Comparison of ENCODE assay signal across 22 cellular contexts in genomic region chr10:128694532-128694931, GRCh38.
DNase-seq lines count a peak whose midpoint lies in the region; ATAC-seq, FAIRE-seq and TF ChIP-seq lines count a peak whose summit lies in the region.
"Had no signal": no experiment of that assay in that cellular context is flagged by ENCODE, and none has a peak within 500 bp of the region (broad histone marks: within the 10 kb centered on the region; RNA-seq: fewer than 3 reads in every experiment).

No MANE protein-coding gene starts in this region.

- no peak overlapping the region for H3K4ac ChIP-seq in H1 (replicated peaks; ENCODE audit: insufficient read length, low read depth, low read length)

- H3K36me3 Mint-ChIP-seq in activated CD4-positive, alpha-beta T cell treated with anti-CD3 and anti-CD28 coated beads, Interleukin-2, amount 10 ng/mL, durations not matched to agents 24 days and 14 days (ENCODE audit: low read depth) = no peaks in the 10 kb centered on the region
- H3K36me3 Mint-ChIP-seq in nephron progenitor cell (ENCODE audit: low read depth) = no peaks in the 10 kb centered on the region
- H3K36me3 Mint-ChIP-seq in activated T-cell treated with anti-CD3 and anti-CD28 coated beads, Interleukin-2, amount 50 U/mL, for 4 hours (ENCODE audit: insufficient read depth) = no peaks in the 10 kb centered on the region
- H3K36me3 Mint-ChIP-seq: CD14-positive monocyte; CD4-positive, alpha-beta memory T cell had no signal

- no peaks in the 10 kb centered on the region for H3K79me2 ChIP-seq in H1 (ENCODE audit: control insufficient read depth in 1 of 2, insufficient read depth in 2 of 2, low read length in 2 of 2)

- TF ChIP-seq RAD21 in H1 (IDR thresholded peaks at IDR 0.05 in 1 of 2, conservative IDR thresholded peaks at IDR 0.05 in 1 of 2; ENCODE audit: low read depth in 2 of 2, low read length in 2 of 2) = no peak

- H4K5ac ChIP-seq in H1 (ENCODE audit: insufficient read length, low read depth, low read length) = no peak overlapping the region

- POLR2A ChIA-PET in H1 (lab: Charles Lee; ENCODE audit: partially characterized antibody) = no interaction called here

- H2BK20ac ChIP-seq in H1 (ENCODE audit: low read length) = no peak overlapping the region

- H3K4me3 ChIP-seq in H1 (ENCODE audit: extremely low read depth in 1 of 4, insufficient read depth in 2 of 4, low read depth in 3 of 4, low read length in 4 of 4) = no peak overlapping the region
- H3K4me3 ChIP-seq: A549, BLaER1, GM12878 had no signal

- H3K4me1 Mint-ChIP-seq in activated CD4-positive, alpha-beta T cell treated with anti-CD3 and anti-CD28 coated beads, Interleukin-2, amount 10 ng/mL, durations not matched to agents 24 days and 14 days = no peaks in the 10 kb centered on the region
- peaks cover 34% of the 10 kb centered on the region for H3K4me1 Mint-ChIP-seq in nephron progenitor cell
- no peaks in the 10 kb centered on the region for H3K4me1 Mint-ChIP-seq in activated T-cell treated with anti-CD3 and anti-CD28 coated beads, Interleukin-2, amount 50 U/mL, for 4 hours (ENCODE audit: low read depth)
- H3K4me1 Mint-ChIP-seq: CD14-positive monocyte; CD4-positive, alpha-beta memory T cell had no signal

- H3K9ac ChIP-seq in H1 (replicated peaks in 1 of 4; ENCODE audit: extremely low read depth in 1 of 4, low read depth in 3 of 4, low read length in 3 of 4) = no peak overlapping the region
- H3K9ac ChIP-seq: BLaER1 had no signal

- H3K23me2 ChIP-seq in H1 (ENCODE audit: low read depth, low read length) = no peaks in the 10 kb centered on the region; the same call in 1 of the 2 replicates

- no peak overlapping the region for H3K14ac ChIP-seq in H1 (ENCODE audit: insufficient read length)

- H3K9me3 Mint-ChIP-seq in activated CD4-positive, alpha-beta T cell treated with anti-CD3 and anti-CD28 coated beads, Interleukin-2, amount 10 ng/mL, durations not matched to agents 24 days and 14 days = no peaks in the 10 kb centered on the region
- H3K9me3 Mint-ChIP-seq in nephron progenitor cell = no peaks in the 10 kb centered on the region
- H3K9me3 Mint-ChIP-seq in activated T-cell treated with anti-CD3 and anti-CD28 coated beads, Interleukin-2, amount 50 U/mL, for 4 hours = no peaks in the 10 kb centered on the region
- H3K9me3 Mint-ChIP-seq: CD14-positive monocyte had no signal

- no peak for TF ChIP-seq CTCF in H1 (IDR thresholded peaks at IDR 0.05; ENCODE audit: control extremely low read depth in 1 of 3, insufficient read depth in 1 of 3, low read depth in 1 of 3, low read length in 3 of 3)
- no peak for TF ChIP-seq CTCF in nephron progenitor cell (IDR thresholded peaks at IDR 0.05)

- no peak overlapping the region for H2BK15ac ChIP-seq in H1 (ENCODE audit: low read length)

- H3K27me3 Mint-ChIP-seq in activated CD4-positive, alpha-beta T cell treated with anti-CD3 and anti-CD28 coated beads, Interleukin-2, amount 10 ng/mL, durations not matched to agents 24 days and 14 days = no peaks in the 10 kb centered on the region
- no peaks in the 10 kb centered on the region for H3K27me3 Mint-ChIP-seq in nephron progenitor cell (ENCODE audit: low read depth, poor library complexity)
- peaks cover 2% of the 10 kb centered on the region for H3K27me3 Mint-ChIP-seq in activated T-cell treated with anti-CD3 and anti-CD28 coated beads, Interleukin-2, amount 50 U/mL, for 4 hours (ENCODE audit: low read depth)
- H3K27me3 Mint-ChIP-seq: CD4-positive, alpha-beta memory T cell had no signal

- FAIRE-seq in H1 (lab: Jason Lieb, UNC) = no peak
- FAIRE-seq: A549, GM12878, H54, HTR-8/SVneo had no signal

- no peak overlapping the region for H4K91ac ChIP-seq in H1 (replicated peaks; ENCODE audit: insufficient read length, low read length)

- H3K18ac ChIP-seq in H1 (ENCODE audit: extremely low read depth, low read length) = no peak overlapping the region

- CTCF ChIA-PET in H1 (lab: Charles Lee; ENCODE audit: partially characterized antibody) = interaction anchor here (1.8 kb wide), 1 partner anchor 31 kb away, joined by 5 read pairs; no protein-coding TSS in a partner anchor

- TF ChIP-seq POLR2A in H1 (IDR thresholded peaks at IDR 0.05; ENCODE audit: control extremely low read depth in 1 of 2, low read depth in 2 of 2, low read length in 2 of 2) = no peak

- H3K23ac ChIP-seq in H1 (ENCODE audit: insufficient read length) = no peak overlapping the region

- H4K20me1 ChIP-seq in H1 (replicated peaks in 1 of 2; ENCODE audit: control insufficient read depth in 1 of 2, insufficient read depth in 2 of 2, low read length in 2 of 2) = no peaks in the 10 kb centered on the region
- H4K20me1 ChIP-seq: BLaER1 had no signal

- H3K9me3 ChIP-seq in H1 (ENCODE audit: insufficient read depth in 2 of 2, low read depth in 1 of 2, low read length in 1 of 2) = no peaks in the 10 kb centered on the region
- H3K9me3 ChIP-seq: A549, BLaER1 had no signal

- H3K4me2 ChIP-seq in H1 (ENCODE audit: insufficient read depth in 1 of 2, low read depth in 2 of 2, low read length in 2 of 2) = no peak overlapping the region
- H3K4me2 ChIP-seq: A549, BLaER1 had no signal

- H3K56ac ChIP-seq in H1 (replicated peaks; ENCODE audit: insufficient read length, low read depth, low read length) = no peak overlapping the region

- peaks cover 0 to 18% (median 2%) of the 10 kb centered on the region in 4 experiments; a peak in 4 of 7 replicates for H3K4me1 ChIP-seq in H1 (replicated peaks in 1 of 4; ENCODE audit: control insufficient read depth in 3 of 4, insufficient read depth in 4 of 4, low read length in 3 of 4)
- H3K4me1 ChIP-seq: A549 had no signal

- H3K27ac Mint-ChIP-seq in activated CD4-positive, alpha-beta T cell treated with anti-CD3 and anti-CD28 coated beads, Interleukin-2, amount 10 ng/mL, durations not matched to agents 24 days and 14 days = no peak overlapping the region
- H3K27ac Mint-ChIP-seq in nephron progenitor cell = peak overlapping the region; percentile 45
- H3K27ac Mint-ChIP-seq: CD14-positive monocyte; CD4-positive, alpha-beta memory T cell; HFFc6 had no signal

- no peak overlapping the region for H2BK120ac ChIP-seq in H1 (replicated peaks; ENCODE audit: low read depth, low read length)

- 94% methylated on average over 19 of the region's 19 CpGs; no CpG with 5 or more reads in 1 of the 2 experiments for WGBS in H1 (ENCODE audit: extremely low coverage in 1 of 2, insufficient coverage in 1 of 2, insufficient read length in 1 of 2, insufficient replicate concordance in 2 of 2, low coverage in 1 of 2, low lambda C conversion rate in 2 of 2, missing lambda C conversion rate in 1 of 2), 2 experiments

- no peak overlapping the region for H3K4me3 Mint-ChIP-seq in activated CD4-positive, alpha-beta T cell treated with anti-CD3 and anti-CD28 coated beads, Interleukin-2, amount 10 ng/mL, durations not matched to agents 24 days and 14 days
- H3K4me3 Mint-ChIP-seq in nephron progenitor cell = no peak overlapping the region
- no peak overlapping the region for H3K4me3 Mint-ChIP-seq in activated T-cell treated with anti-CD3 and anti-CD28 coated beads, Interleukin-2, amount 50 U/mL, for 4 hours
- H3K4me3 Mint-ChIP-seq: CD14-positive monocyte; CD4-positive, alpha-beta memory T cell; HFFc6 had no signal

- intact Hi-C loops in activated CD4-positive, alpha-beta T cell treated with anti-CD3 and anti-CD28 coated beads, Interleukin-2, amount 10 ng/mL, durations not matched to agents 24 days and 14 days (cut with micrococcal nuclease) = no loop called here

- ATAC-seq in activated T-cell treated with anti-CD3 and anti-CD28 coated beads, Interleukin-2, amount 50 U/mL, for 4 hours = no peak
- ATAC-seq: A549, GM12878, HCT116 had no signal

- H3K27me3 ChIP-seq in H1 (replicated peaks in 1 of 4; ENCODE audit: control insufficient read depth in 3 of 4, extremely low read depth in 1 of 4, insufficient read depth in 3 of 4, low read length in 3 of 4) = no peaks in the 10 kb centered on the region
- H3K27me3 ChIP-seq: BLaER1 had no signal

- no peak overlapping the region; the same call in 1 of the 2 replicates for H4K8ac ChIP-seq in H1 (ENCODE audit: extremely low read depth, insufficient read depth, low read length)

- no peak overlapping the region for H2AK5ac ChIP-seq in H1 (ENCODE audit: low read depth, low read length)

- H3K36me3 ChIP-seq in H1 (ENCODE audit: control insufficient read depth in 2 of 4, insufficient read depth in 4 of 4, low read length in 3 of 4) = no peaks in the 10 kb centered on the region
- H3K36me3 ChIP-seq: BLaER1 had no signal

- TF ChIP-seq EP300 in H1 (IDR thresholded peaks at IDR 0.05; ENCODE audit: borderline replicate concordance in 1 of 2, low read depth in 2 of 2, low read length in 2 of 2) = no peak

- no peaks in the 10 kb centered on the region for H3K79me1 ChIP-seq in H1 (ENCODE audit: low read depth, low read length)

- H2BK12ac ChIP-seq in H1 (ENCODE audit: low read depth, low read length) = no peak overlapping the region

- H2BK5ac ChIP-seq in H1 (ENCODE audit: low read depth, low read length) = no peak overlapping the region

- no peak overlapping the region for H3K27ac ChIP-seq in H1 (ENCODE audit: low read depth, low read length)
- H3K27ac ChIP-seq: 22Rv1, A549, BLaER1 had no signal

- peak overlapping the region; percentile 27; the same call in 1 of the 2 replicates for H2AFZ ChIP-seq in H1 (ENCODE audit: low read length)

- peak; percentile 39 for DNase-seq in activated CD4-positive, alpha-beta T cell treated with anti-CD3 and anti-CD28 coated beads, Interleukin-2, amount 10 ng/mL, durations not matched to agents 24 days and 14 days
- no peak for DNase-seq in activated CD4-positive, alpha-beta T cell treated with anti-CD3 and anti-CD28 coated beads, Interleukin-2, amount 50 U/mL, for 4 hours
- no peak for DNase-seq in H1 (ENCODE audit: low read depth in 1 of 2, low spot score in 2 of 2)
- no peak for DNase-seq in nephron progenitor cell
- DNase-seq in SIG-M5 (lab: John Stamatoyannopoulos, UW) = no peak
- DNase-seq in DMS 273 (lab: John Stamatoyannopoulos, UW; ENCODE audit: unreplicated experiment) = no peak
- no peak for DNase-seq in activated T-cell treated with anti-CD3 and anti-CD28 coated beads, Interleukin-2, amount 50 U/mL, for 4 hours
- DNase-seq: CD4-positive, alpha-beta memory T cell; DMS 273 treated with DMSO at 0.1 percent for 48 hours; DMS53; DND-41; EL; HFFc6; IMR-90 had no signal

TF ChIP-seq in H1, 55 proteins besides CTCF, POLR2A, EP300 and RAD21 (continues in another document):
- TF ChIP-seq SP4 (IDR thresholded peaks at IDR 0.05; ENCODE audit: low read length) (no peak), TBP (IDR thresholded peaks at IDR 0.05; ENCODE audit: low read depth, low read length) (no peak), NRF1 (IDR thresholded peaks at IDR 0.05; ENCODE audit: low read depth, low read length) (no peak), CEBPB (IDR thresholded peaks at IDR 0.05; ENCODE audit: low read depth, low read length) (no peak), ASH2L (IDR thresholded peaks at IDR 0.05; ENCODE audit: low read length) (no peak), SP1 (IDR thresholded peaks at IDR 0.05; ENCODE audit: low read depth, low read length) (no peak), RXRA (IDR thresholded peaks at IDR 0.05; ENCODE audit: insufficient read depth, low read depth, low read length) (no peak), SP2 (IDR thresholded peaks at IDR 0.05; ENCODE audit: low read length) (no peak)
- TF ChIP-seq, protein P1, sequence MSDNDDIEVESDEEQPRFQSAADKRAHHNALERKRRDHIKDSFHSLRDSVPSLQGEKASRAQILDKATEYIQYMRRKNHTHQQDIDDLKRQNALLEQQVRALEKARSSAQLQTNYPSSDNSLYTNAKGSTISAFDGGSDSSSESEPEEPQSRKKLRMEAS (IDR thresholded peaks at IDR 0.05) = no peak
